ENCODE assay signal across 9 cellular contexts in the genomic region with DNA sequence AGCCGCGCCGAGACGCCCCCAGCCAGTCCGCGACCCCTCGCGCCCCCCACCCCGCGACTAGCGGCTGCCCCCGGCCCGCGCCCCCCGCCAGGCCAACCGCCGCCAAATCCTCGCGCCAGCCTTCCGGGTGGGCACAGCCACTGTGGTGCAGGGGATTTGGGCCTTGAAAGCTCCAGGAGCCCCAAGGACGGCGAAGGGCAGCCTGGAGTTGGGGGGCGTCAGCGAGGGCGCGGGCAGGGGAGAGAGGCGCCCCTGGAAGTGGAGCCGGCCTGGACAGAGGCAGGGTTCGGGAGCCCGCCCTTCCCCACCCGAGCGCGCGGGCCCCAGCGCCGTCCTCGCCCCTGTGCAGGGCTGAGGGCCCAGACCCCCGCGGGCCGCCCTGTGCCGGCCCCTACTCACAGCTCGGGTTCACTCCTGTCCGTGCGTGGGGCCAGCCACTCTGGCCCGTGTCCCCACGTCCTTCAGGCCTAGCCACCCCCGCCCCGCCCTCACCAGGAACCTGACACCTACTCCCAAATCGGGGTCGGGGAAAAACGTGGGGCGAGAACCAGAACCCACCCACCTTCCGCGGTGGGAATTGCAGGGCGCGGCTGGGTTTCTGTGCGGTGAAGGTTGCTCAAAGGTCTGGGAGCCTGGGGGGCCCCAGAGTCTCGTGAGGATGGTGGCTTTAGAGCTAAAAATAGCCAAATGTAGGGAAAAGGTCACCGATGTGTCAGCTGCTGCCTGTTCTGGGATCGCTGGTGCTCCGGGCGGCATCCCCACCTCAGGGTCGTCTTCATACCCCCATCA. TPM values are rescaled to one million over a fixed set of nuclear protein-coding genes. Genes with fewer than 3 reads are reported as not detected.
DNase-seq lines count a peak whose midpoint lies in the region; TF ChIP-seq lines count a peak whose summit lies in the region.
"Had no signal": no experiment of that assay in that cellular context is flagged by ENCODE, and none has a peak within 500 bp of the region (broad histone marks: within the 10 kb centered on the region; RNA-seq: fewer than 3 reads in every experiment).

A gene (minus strand): TSS at position 441 of the 789 bp plus-strand sequence. CDS start 512 bp downstream, outside the sequence.

- H3K36me3 ChIP-seq in GM23248 (ENCODE audit: low read depth) (no peaks in the 10 kb centered on the region), hepatocyte (replicated peaks; ENCODE audit: insufficient read depth, low read depth) (no peaks in the 10 kb centered on the region), skeletal muscle satellite cell (ENCODE audit: insufficient read depth, low read length) (peaks cover 7% of the 10 kb centered on the region)

- no peaks in the 10 kb centered on the region for H3F3A ChIP-seq in GM23248 (ENCODE audit: insufficient read depth)

- H3K4me1 Mint-ChIP-seq in activated T-helper 2 cell treated with anti-CD3 and anti-CD28 coated beads, Interferon-gamma antibody, Interleukin-2, Interleukin-4, amounts not matched to agents 10 μg/mL and 5 μg/mL and 100 μg/mL, durations not matched to agents 14 hours and 24 hours and 36 hours (ENCODE audit: low read depth), result peaks cover 9% of the 10 kb centered on the region

- H3K4me1 ChIP-seq in GM23248 (ENCODE audit: insufficient read depth) (peaks cover 17% of the 10 kb centered on the region), hepatocyte (ENCODE audit: insufficient read depth) (peaks cover 7% of the 10 kb centered on the region), skeletal muscle satellite cell (ENCODE audit: control insufficient read depth, insufficient read depth, low read length) (peaks cover 21% of the 10 kb centered on the region)

- H3K4me3 Mint-ChIP-seq in activated T-helper 2 cell treated with anti-CD3 and anti-CD28 coated beads, Interferon-gamma antibody, Interleukin-2, Interleukin-4, amounts not matched to agents 10 μg/mL and 5 μg/mL and 100 μg/mL, durations not matched to agents 14 hours and 24 hours and 36 hours (ENCODE audit: low read depth), result no peak within 1 kb of the TSS

- peak within 1 kb of the TSS; percentile 26; the same call in 1 of the 2 replicates for H3K27ac ChIP-seq in GM23248
- no peak within 1 kb of the TSS for H3K27ac ChIP-seq in hepatocyte

- H3K79me2 ChIP-seq in GM23248 (ENCODE audit: insufficient read depth) (peaks cover 10% of the 10 kb centered on the region), hepatocyte (peaks cover 14% of the 10 kb centered on the region)

- H3K27ac Mint-ChIP-seq in activated T-helper 2 cell treated with anti-CD3 and anti-CD28 coated beads, Interferon-gamma antibody, Interleukin-2, Interleukin-4, amounts not matched to agents 10 μg/mL and 5 μg/mL and 100 μg/mL, durations not matched to agents 14 hours and 24 hours and 36 hours, result no peak within 1 kb of the TSS

- H3K9me2 ChIP-seq in GM23248 (ENCODE audit: insufficient read depth), result no peaks in the 10 kb centered on the region
- no peaks in the 10 kb centered on the region for H3K9me2 ChIP-seq in hepatocyte (replicated peaks; ENCODE audit: insufficient read depth)

- intact Hi-C loops in activated T-helper 2 cell treated with anti-CD3 and anti-CD28 coated beads, Interferon-gamma antibody, Interleukin-2, Interleukin-4, amounts not matched to agents 10 μg/mL and 5 μg/mL and 100 μg/mL, durations not matched to agents 14 hours and 24 hours and 36 hours (cut with micrococcal nuclease), result no loop called here

- H2AFZ ChIP-seq in GM23248 (no peak within 1 kb of the TSS), hepatocyte (no peak within 1 kb of the TSS)

- no peaks in the 10 kb centered on the region for H3K27me3 ChIP-seq in GM23248 (replicated peaks; ENCODE audit: insufficient read depth)
- H3K27me3 ChIP-seq in hepatocyte, result no peaks in the 10 kb centered on the region
- no peaks in the 10 kb centered on the region for H3K27me3 ChIP-seq in skeletal muscle satellite cell (ENCODE audit: control insufficient read depth, insufficient read depth, low read length)

- H3K9me3 ChIP-seq in GM23248 (ENCODE audit: low read depth), result no peaks in the 10 kb centered on the region
- no peaks in the 10 kb centered on the region for H3K9me3 ChIP-seq in hepatocyte (ENCODE audit: low read depth)
- H3K9me3 ChIP-seq in skeletal muscle satellite cell (replicated peaks; ENCODE audit: low read length), result no peaks in the 10 kb centered on the region

- H4K20me1 ChIP-seq in GM23248 (ENCODE audit: insufficient read depth) (no peaks in the 10 kb centered on the region), hepatocyte (ENCODE audit: insufficient read depth, poor library complexity, severe bottlenecking) (peaks cover 3% of the 10 kb centered on the region)

- DNase-seq in GM23248 (peak; percentile 70), hepatocyte (ENCODE audit: low spot score) (no peak), cerebellum (ENCODE audit: low spot score) (no peak), GF-D8 (lab: John Stamatoyannopoulos, UW) (no peak), DMS79 treated with DMSO at 0.1 percent for 48 hours (lab: John Stamatoyannopoulos, UW) (no peak)
- no peak for DNase-seq in activated T-helper 2 cell treated with anti-CD3 and anti-CD28 coated beads, Interferon-gamma antibody, Interleukin-2, Interleukin-4, amounts not matched to agents 10 μg/mL and 5 μg/mL and 100 μg/mL, durations not matched to agents 14 hours and 24 hours and 36 hours (ENCODE audit: low spot score)
- DNase-seq in activated CD4-positive, alpha-beta T cell treated with anti-CD3 and anti-CD28 coated beads for 4 hours, result no peak
- DNase-seq: NCI-H2029 had no signal

- no peaks in the 10 kb centered on the region for H3K27me3 Mint-ChIP-seq in activated T-helper 2 cell treated with anti-CD3 and anti-CD28 coated beads, Interferon-gamma antibody, Interleukin-2, Interleukin-4, amounts not matched to agents 10 μg/mL and 5 μg/mL and 100 μg/mL, durations not matched to agents 14 hours and 24 hours and 36 hours (ENCODE audit: low read depth)

- H3K36me3 Mint-ChIP-seq in activated T-helper 2 cell treated with anti-CD3 and anti-CD28 coated beads, Interferon-gamma antibody, Interleukin-2, Interleukin-4, amounts not matched to agents 10 μg/mL and 5 μg/mL and 100 μg/mL, durations not matched to agents 14 hours and 24 hours and 36 hours (ENCODE audit: low read depth), result peaks cover 46% of the 10 kb centered on the region

- in situ Hi-C loops in GM23248 (cut with MboI), result no loop called here

- H3K4me2 ChIP-seq in GM23248 (ENCODE audit: unreplicated experiment), result peak within 1 kb of the TSS; percentile 51
- H3K4me2 ChIP-seq in hepatocyte, result no peak within 1 kb of the TSS
- H3K4me2 ChIP-seq in skeletal muscle satellite cell (ENCODE audit: low read length), result peak within 1 kb of the TSS; percentile 34

- H3K4me3 ChIP-seq in GM23248, result no peak within 1 kb of the TSS; the same call in 1 of the 2 replicates
- no peak within 1 kb of the TSS for H3K4me3 ChIP-seq in hepatocyte
- H3K4me3 ChIP-seq in skeletal muscle satellite cell (ENCODE audit: low read length), result no peak within 1 kb of the TSS

- TF ChIP-seq CTCF in hepatocyte (IDR thresholded peaks at IDR 0.05; ENCODE audit: poor library complexity), result no peak

- no peaks in the 10 kb centered on the region for H3K9me3 Mint-ChIP-seq in activated T-helper 2 cell treated with anti-CD3 and anti-CD28 coated beads, Interferon-gamma antibody, Interleukin-2, Interleukin-4, amounts not matched to agents 10 μg/mL and 5 μg/mL and 100 μg/mL, durations not matched to agents 14 hours and 24 hours and 36 hours

- 13 to 14% methylated on average over 30 to 47 of the region's 63 CpGs for WGBS in GM23248 (ENCODE audit: low coverage in 1 of 2, low lambda C conversion rate in 2 of 2, missing lambda C conversion rate in 2 of 2), 2 experiments
- WGBS in hepatocyte (ENCODE audit: low lambda C conversion rate, missing lambda C conversion rate), result 90% methylated on average over 30 of the region's 63 CpGs

- peak within 1 kb of the TSS; percentile 39; the same call in 1 of the 2 replicates for H3K9ac ChIP-seq in GM23248
- no peak within 1 kb of the TSS for H3K9ac ChIP-seq in skeletal muscle satellite cell (ENCODE audit: low read depth, low read length)

RNA-seq across cellular contexts. Expression of the gene that starts here (rescaled TPM):
- total RNA-seq in GM23248 (2014; rRNA removed; shearing (Covaris generic)), result 1.6 and 2.9 TPM in 2 replicates
- 1.0 and 1.3 TPM in 2 replicates for polyA plus RNA-seq in GM23248 (2016; fragmentation: Nextera tagmentation; extraction: Ambion mirVana)
- 68.2 and 74.3 TPM in 2 replicates for total RNA-seq in activated T-helper 2 cell treated with anti-CD3 and anti-CD28 coated beads, Interferon-gamma antibody, Interleukin-2, Interleukin-4, amounts not matched to agents 10 μg/mL and 5 μg/mL and 100 μg/mL, durations not matched to agents 14 hours and 24 hours and 36 hours
- 24.8 and 27.5 TPM in 2 replicates for total RNA-seq in hepatocyte
- 64.0 and 80.1 TPM in 2 replicates for polyA plus RNA-seq in hepatocyte
- under 0.01 and 1.3 TPM in 2 replicates for total RNA-seq in skeletal muscle satellite cell (2012; rRNA removed)
- 9.2 TPM for total RNA-seq in cerebellum

Comparison
In these comparisons a context has a peak if more than half of its experiments do, and no peak if none do; other contexts are left out.
1. RNA of the gene that starts here (polyA plus RNA-seq): 64.0 to 80.1 TPM in hepatocyte; 1.0 to 1.3 TPM in GM23248; every median in the first group is over 10 times any median in the second.